In the genomic region with DNA sequence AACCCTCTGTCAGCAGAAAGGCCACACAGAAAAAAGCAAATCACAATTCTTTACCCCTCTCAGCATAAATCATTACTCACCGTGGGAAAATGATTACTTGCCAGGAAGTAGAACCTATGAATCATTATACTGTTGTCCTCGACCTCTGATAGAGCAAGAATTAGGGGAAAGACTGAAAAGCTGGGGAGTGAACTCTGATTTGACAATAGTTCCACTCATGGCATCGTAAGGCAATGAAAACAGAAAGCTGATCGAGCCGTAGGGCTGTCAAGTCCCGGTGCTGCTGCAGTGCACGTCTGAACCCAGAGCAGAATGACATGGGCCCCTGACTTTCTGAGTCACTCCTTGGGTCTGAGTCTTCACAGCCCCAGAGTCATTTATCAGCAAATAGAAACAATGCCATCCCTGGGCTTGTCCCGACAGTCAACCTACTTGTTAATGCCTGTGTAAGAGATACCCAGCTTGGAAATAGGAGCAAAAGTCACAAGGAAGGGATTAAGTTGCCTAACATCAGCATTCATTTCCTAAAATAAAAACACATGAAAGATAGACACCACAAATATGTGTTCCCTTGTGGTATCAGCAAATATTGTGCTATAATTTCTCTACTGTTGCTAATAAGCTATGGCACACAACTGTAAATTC, we compare ENCODE assay signal across 8 cellular contexts.
DNase-seq lines count a peak whose midpoint lies in the region; ATAC-seq and TF ChIP-seq lines count a peak whose summit lies in the region.

No MANE protein-coding gene starts in this region.

- intact Hi-C loops in A673 (cut with micrococcal nuclease; ENCODE audit: unreplicated experiment): loop anchor here (10.0 kb wide), 1 partner anchor 222 kb away; a partner anchor contains a TSS
- intact Hi-C loops in upper lobe of right lung (cut with DNase I): no loop called here

- in situ Hi-C loops in SK-MEL-5 (cut with HindIII; ENCODE audit: low pct_unique_long_range_greater_than_20kb, low sequenced_read_pairs): no loop called here

- ATAC-seq in GM18873 (IDR thresholded peaks at IDR 0.05; ENCODE audit: low FRiP score, unreplicated experiment) (peak; percentile 38), HG03064 (IDR thresholded peaks at IDR 0.05; ENCODE audit: low read depth, unreplicated experiment) (peak; percentile 31), upper lobe of right lung (peak; percentile 60)
- ATAC-seq in effector memory CD8-positive, alpha-beta T cell (replicated peaks): peak; percentile 44
- peak; percentile 66 to 80 for ATAC-seq in natural killer cell treated with Interleukin-12 subunit alpha and Interleukin-12 subunit beta and Interleukin-15 and Interleukin-18, amount 100 ng/mL, for 72 hours

- POLR2A ChIA-PET in A673 (lab: Charles Lee; ENCODE audit: low non-redundant PET): interaction anchor here (0.6 kb wide), 1 partner anchor 21 kb away, joined by 8 read pairs; no protein-coding TSS in a partner anchor

- peak; percentile 46 for DNase-seq in A673 (ENCODE audit: low spot score)
- peak; percentile 75 for DNase-seq in SK-MEL-5 (ENCODE audit: low read depth, low spot score)
- no peak for DNase-seq in effector memory CD8-positive, alpha-beta T cell
- DNase-seq in natural killer cell treated with Interleukin-12 subunit alpha and Interleukin-12 subunit beta and Interleukin-15 and Interleukin-18, amount 100 ng/mL, for 72 hours (ENCODE audit: low spot score): no peak
- DNase-seq in upper lobe of right lung: no peak
- no peak for DNase-seq in NCI-H1930 (lab: John Stamatoyannopoulos, UW)

- TF ChIP-seq CTCF in A673 (conservative IDR thresholded peaks at IDR 0.05; ENCODE audit: low read depth, low read length) (no peak), upper lobe of right lung (IDR thresholded peaks at IDR 0.05) (no peak)

- no peak overlapping the region for H3K27ac ChIP-seq in A673 (ENCODE audit: low read depth, low read length, poor library complexity, severe bottlenecking)
- peak overlapping the region; percentile 69 for H3K27ac ChIP-seq in upper lobe of right lung

- H3K9me3 ChIP-seq in A673 (ENCODE audit: low read depth, low read length, poor library complexity, severe bottlenecking): no peaks in the 10 kb centered on the region
- no peaks in the 10 kb centered on the region for H3K9me3 ChIP-seq in upper lobe of right lung

- H3K4me3 ChIP-seq in A673 (ENCODE audit: low read depth, low read length, poor library complexity, severe bottlenecking) (peak overlapping the region; percentile 21), upper lobe of right lung (peak overlapping the region; percentile 15)

- no peaks in the 10 kb centered on the region for H3K27me3 Mint-ChIP-seq in effector memory CD8-positive, alpha-beta T cell
- H3K27me3 Mint-ChIP-seq in natural killer cell treated with Interleukin-12 subunit alpha and Interleukin-12 subunit beta and Interleukin-15 and Interleukin-18, amount 100 ng/mL, for 72 hours: no peaks in the 10 kb centered on the region

- peak overlapping the region; percentile 91 to 92 for H3K27ac Mint-ChIP-seq in effector memory CD8-positive, alpha-beta T cell
- H3K27ac Mint-ChIP-seq in natural killer cell treated with Interleukin-12 subunit alpha and Interleukin-12 subunit beta and Interleukin-15 and Interleukin-18, amount 100 ng/mL, for 72 hours: peak overlapping the region; percentile 83 to 89

- CTCF ChIA-PET in A673 (lab: Charles Lee): interaction anchor here (0.6 to 0.7 kb wide), 2 partner anchors 13 to 196 kb away, joined by 3 to 4 read pairs; no protein-coding TSS in a partner anchor

- H3K36me3 Mint-ChIP-seq in effector memory CD8-positive, alpha-beta T cell (ENCODE audit: insufficient read depth): peaks cover 8% of the 10 kb centered on the region
- H3K36me3 Mint-ChIP-seq in natural killer cell treated with Interleukin-12 subunit alpha and Interleukin-12 subunit beta and Interleukin-15 and Interleukin-18, amount 100 ng/mL, for 72 hours: no peaks in the 10 kb centered on the region

- H3K36me3 ChIP-seq in A673 (ENCODE audit: insufficient read depth, low read length, poor library complexity, severe bottlenecking): no peaks in the 10 kb centered on the region
- no peaks in the 10 kb centered on the region for H3K36me3 ChIP-seq in upper lobe of right lung

- no peaks in the 10 kb centered on the region for H3K27me3 ChIP-seq in A673 (replicated peaks; ENCODE audit: insufficient read depth, low read depth, low read length, poor library complexity)
- H3K27me3 ChIP-seq in upper lobe of right lung: no peaks in the 10 kb centered on the region

- H3K4me3 Mint-ChIP-seq in effector memory CD8-positive, alpha-beta T cell: peak overlapping the region; percentile 43 to 54
- H3K4me3 Mint-ChIP-seq in natural killer cell treated with Interleukin-12 subunit alpha and Interleukin-12 subunit beta and Interleukin-15 and Interleukin-18, amount 100 ng/mL, for 72 hours: peak overlapping the region; percentile 72

- peaks cover 7 to 16% of the 10 kb centered on the region in 2 donors for H3K4me1 Mint-ChIP-seq in effector memory CD8-positive, alpha-beta T cell (ENCODE audit: low read depth in 2 of 2)
- H3K4me1 Mint-ChIP-seq in natural killer cell treated with Interleukin-12 subunit alpha and Interleukin-12 subunit beta and Interleukin-15 and Interleukin-18, amount 100 ng/mL, for 72 hours (ENCODE audit: low read depth in 2 of 2): peaks cover 23 to 51% of the 10 kb centered on the region in 2 donors

- H3K4me1 ChIP-seq in A673 (ENCODE audit: insufficient read depth, low read length, poor library complexity, severe bottlenecking) (peaks cover 6% of the 10 kb centered on the region), upper lobe of right lung (peaks cover 39% of the 10 kb centered on the region)

- H3K9me3 Mint-ChIP-seq in effector memory CD8-positive, alpha-beta T cell: peaks cover 0 to 8% of the 10 kb centered on the region in 2 donors
- no peaks in the 10 kb centered on the region for H3K9me3 Mint-ChIP-seq in natural killer cell treated with Interleukin-12 subunit alpha and Interleukin-12 subunit beta and Interleukin-15 and Interleukin-18, amount 100 ng/mL, for 72 hours

- no TSS peak for BruUV-seq in A673 (replicated peaks; lab: Mats Ljungman, UMichigan)

Comparison
In these comparisons a context has a peak if more than half of its experiments do, and no peak if none do; other contexts are left out.
1. DNase-seq: peak in A673 (single experiment) and SK-MEL-5 (single experiment); none in effector memory CD8-positive, alpha-beta T cell (0 of 3), natural killer cell treated with Interleukin-12 subunit alpha and Interleukin-12 subunit beta and Interleukin-15 and Interleukin-18, amount 100 ng/mL, for 72 hours (single experiment), upper lobe of right lung (single experiment) and NCI-H1930 (0 of 2).
2. Peak in every context shown above with its lines, with median percentiles within 50 percentile points of each other: ATAC-seq.